In the genomic region with DNA sequence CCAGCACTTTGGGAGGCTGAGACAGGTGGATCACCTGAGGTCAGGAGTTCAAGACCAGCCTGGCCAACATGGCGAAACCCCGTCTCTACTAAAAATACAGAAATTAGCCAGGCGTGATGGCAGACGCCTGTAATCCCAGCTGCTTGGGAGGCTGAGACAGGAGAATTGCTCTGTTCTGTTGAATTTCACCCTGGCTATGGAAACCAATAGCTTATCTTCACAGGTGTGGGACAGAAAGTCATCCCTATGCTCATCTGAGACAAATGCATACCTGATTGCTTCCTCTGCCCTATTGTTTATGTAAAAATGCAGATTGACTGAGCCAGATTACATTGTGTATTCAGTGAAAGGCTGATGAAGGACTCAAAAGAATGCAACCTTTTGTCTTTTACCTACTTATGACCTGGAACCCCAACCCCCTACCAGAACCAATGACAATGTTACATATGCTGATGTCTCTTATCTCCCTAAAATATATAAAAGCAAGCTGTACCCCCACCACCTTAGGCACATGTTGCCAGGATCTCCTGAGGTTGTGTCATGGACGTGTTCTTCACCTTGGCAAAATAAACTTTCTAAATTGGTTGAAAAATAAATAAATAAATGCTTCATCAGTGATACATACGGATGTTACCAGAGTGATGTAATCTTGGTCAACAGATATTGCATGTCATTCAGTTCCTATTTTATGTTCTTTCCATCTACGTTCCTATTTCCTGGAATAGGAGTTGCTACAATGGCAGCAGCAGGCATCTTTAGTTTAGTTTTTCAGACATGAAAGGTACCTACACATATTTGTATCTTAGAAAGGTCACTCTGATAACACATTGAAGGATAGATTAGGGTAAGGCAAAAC, we compare ENCODE assay signal across 7 cellular contexts.
DNase-seq lines count a peak whose midpoint lies in the region; ATAC-seq, FAIRE-seq and TF ChIP-seq lines count a peak whose summit lies in the region.
"Not testable (repeated sequence)": the region's sequence is repeated elsewhere in the genome, so short reads cannot be mapped to it uniquely, and the experiment has no call there.

No MANE protein-coding gene starts in this region.

- not testable (repeated sequence) for H3K4ac ChIP-seq in trophoblast cell (ENCODE audit: low read depth, low read length)

- H3K36me3 Mint-ChIP-seq in activated naive CD4-positive, alpha-beta T cell treated with anti-CD3 and anti-CD28 coated beads, Interleukin-2, amount 50 U/mL, for 72 hours, result peaks cover 14 to 34% of the 10 kb centered on the region in 2 donors
- H3K36me3 Mint-ChIP-seq in endodermal cell (ENCODE audit: low read depth), result peaks cover 14% of the 10 kb centered on the region

- not testable (repeated sequence) for H2BK5ac ChIP-seq in trophoblast cell (ENCODE audit: low read depth, low read length, poor library complexity)

- DNase-seq in EL (peak; percentile 59), M059J (ENCODE audit: low read depth) (peak; percentile 58), RCC 7860 (ENCODE audit: low spot score) (peak; percentile 25), endodermal cell (peak; percentile 56), iris pigment epithelial cell (ENCODE audit: low read depth) (peak; percentile 69)
- DNase-seq in activated naive CD4-positive, alpha-beta T cell treated with anti-CD3 and anti-CD28 coated beads, Interleukin-2, amount 50 U/mL, for 72 hours (ENCODE audit: low spot score in 2 of 2); trophoblast cell: not testable (repeated sequence)

- H3K79me1 ChIP-seq in trophoblast cell (ENCODE audit: low read length), result not testable (repeated sequence)

- peaks cover 15% of the 10 kb centered on the region for H3K4me1 Mint-ChIP-seq in endodermal cell

- H3K79me2 ChIP-seq in trophoblast cell (ENCODE audit: control insufficient read depth, insufficient read depth, low read length, poor library complexity), result not testable (repeated sequence)

- peaks cover 18 to 26% of the 10 kb centered on the region in 2 donors for H3K9me3 Mint-ChIP-seq in activated naive CD4-positive, alpha-beta T cell treated with anti-CD3 and anti-CD28 coated beads, Interleukin-2, amount 50 U/mL, for 72 hours
- H3K9me3 Mint-ChIP-seq in endodermal cell, result peaks cover 30% of the 10 kb centered on the region

- not testable (repeated sequence) for H3K18ac ChIP-seq in trophoblast cell (ENCODE audit: low read length)

- H2AFZ ChIP-seq in trophoblast cell (ENCODE audit: insufficient read depth, low read length, poor library complexity), result not testable (repeated sequence)

- peak overlapping the region; percentile 0 to 13 for H3K27ac Mint-ChIP-seq in activated naive CD4-positive, alpha-beta T cell treated with anti-CD3 and anti-CD28 coated beads, Interleukin-2, amount 50 U/mL, for 72 hours
- not testable (repeated sequence) for H3K27ac Mint-ChIP-seq in endodermal cell

- not testable (repeated sequence) for H2BK12ac ChIP-seq in trophoblast cell (ENCODE audit: low read length)

- not testable (repeated sequence) for H2BK120ac ChIP-seq in trophoblast cell (ENCODE audit: insufficient read depth, low read length, poor library complexity)

- H3K9ac ChIP-seq in endodermal cell (ENCODE audit: extremely low read depth, low read length, poor library complexity, severe bottlenecking), result peak overlapping the region; percentile 44
- not testable (repeated sequence) for H3K9ac ChIP-seq in trophoblast cell (ENCODE audit: low read length)

- not testable (repeated sequence) for H3K27ac ChIP-seq in endodermal cell (ENCODE audit: low read depth, low read length)
- peak overlapping the region; percentile 16 for H3K27ac ChIP-seq in trophoblast cell (ENCODE audit: low read depth, low read length)

- ATAC-seq in activated naive CD4-positive, alpha-beta T cell treated with anti-CD3 and anti-CD28 coated beads, Interleukin-2, amount 50 U/mL, for 72 hours, result not testable (repeated sequence)

- not testable (repeated sequence) for H4K8ac ChIP-seq in trophoblast cell (ENCODE audit: low read depth, low read length)

- not testable (repeated sequence) for H3K36me3 ChIP-seq in endodermal cell (ENCODE audit: control insufficient read depth, insufficient read depth, low read length); trophoblast cell (ENCODE audit: control insufficient read depth in 1 of 2, insufficient read depth in 2 of 2, low read length in 2 of 2)

- not testable (repeated sequence) for H3K4me3 Mint-ChIP-seq in endodermal cell

- H3K23ac ChIP-seq in trophoblast cell (ENCODE audit: low read length), result not testable (repeated sequence)

- 78 to 88% methylated on average over 4 to 7 of the region's 7 CpGs for WGBS in endodermal cell (ENCODE audit: insufficient coverage in 1 of 2, insufficient read length in 1 of 2), 2 experiments
- WGBS in trophoblast cell (ENCODE audit: extremely low coverage, insufficient coverage, insufficient read length), result no CpG with 5 or more reads among the region's 7 CpGs

- not testable (repeated sequence) for H3K4me1 ChIP-seq in endodermal cell (ENCODE audit: control insufficient read depth, insufficient read depth, low read length); trophoblast cell (ENCODE audit: control insufficient read depth in 1 of 2, insufficient read depth in 2 of 2, low read length in 2 of 2)

- H3K4me2 ChIP-seq in trophoblast cell (ENCODE audit: low read length), result not testable (repeated sequence)

- H3K9me3 ChIP-seq in endodermal cell (ENCODE audit: control insufficient read depth, low read length), result peaks cover 32% of the 10 kb centered on the region
- H3K9me3 ChIP-seq in trophoblast cell (ENCODE audit: insufficient read depth, low read depth, low read length), result not testable (repeated sequence)

- H3K4me3 ChIP-seq in endodermal cell (ENCODE audit: low read length); trophoblast cell (ENCODE audit: low read depth, low read length): not testable (repeated sequence)

- H2AK5ac ChIP-seq in trophoblast cell (ENCODE audit: low read length), result not testable (repeated sequence)

- FAIRE-seq in RCC 7860 (lab: Jason Lieb, UNC), result not testable (repeated sequence)

- peak overlapping the region; percentile 5 for H4K91ac ChIP-seq in trophoblast cell (ENCODE audit: low read depth, low read length)

- not testable (repeated sequence) for H3K27me3 Mint-ChIP-seq in endodermal cell (ENCODE audit: insufficient read depth)

- TF ChIP-seq CTCF in endodermal cell (conservative IDR thresholded peaks at IDR 0.05), result not testable (repeated sequence)

- H3K14ac ChIP-seq in trophoblast cell (ENCODE audit: low read length), result not testable (repeated sequence)

- H4K12ac ChIP-seq in trophoblast cell (ENCODE audit: low read depth, low read length), result not testable (repeated sequence)

- not testable (repeated sequence) for H3K27me3 ChIP-seq in endodermal cell (ENCODE audit: control insufficient read depth, insufficient read depth, low read length, poor library complexity, severe bottlenecking); trophoblast cell (ENCODE audit: insufficient read depth, low read length)
